In the genomic region with DNA sequence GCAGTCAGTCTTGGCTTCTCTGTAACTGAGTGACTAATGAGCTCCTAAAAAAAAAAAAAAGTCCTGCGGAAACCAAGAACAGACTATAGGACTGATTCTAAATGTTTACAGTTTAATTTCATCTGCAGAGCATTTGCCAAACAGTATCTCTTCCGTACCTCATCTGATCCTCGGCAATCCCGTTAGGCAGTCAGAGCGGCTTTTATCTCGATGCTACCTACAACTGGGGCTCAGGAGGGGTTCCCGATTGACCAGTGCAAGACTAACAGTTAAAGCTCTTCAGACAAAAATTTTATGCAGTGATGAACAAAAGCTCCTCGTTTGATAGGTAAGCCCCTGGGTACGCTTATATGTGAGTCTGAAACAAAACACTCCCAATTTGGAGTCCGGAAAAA, we compare ENCODE assay signal across 1 cellular context.
TF ChIP-seq lines count a peak whose summit lies in the region.

No MANE protein-coding gene starts in this region.

TF ChIP-seq in K562, 482 proteins besides CTCF, POLR2A, EP300 and RAD21 (continued from another document):
- TF ChIP-seq, protein P1, sequence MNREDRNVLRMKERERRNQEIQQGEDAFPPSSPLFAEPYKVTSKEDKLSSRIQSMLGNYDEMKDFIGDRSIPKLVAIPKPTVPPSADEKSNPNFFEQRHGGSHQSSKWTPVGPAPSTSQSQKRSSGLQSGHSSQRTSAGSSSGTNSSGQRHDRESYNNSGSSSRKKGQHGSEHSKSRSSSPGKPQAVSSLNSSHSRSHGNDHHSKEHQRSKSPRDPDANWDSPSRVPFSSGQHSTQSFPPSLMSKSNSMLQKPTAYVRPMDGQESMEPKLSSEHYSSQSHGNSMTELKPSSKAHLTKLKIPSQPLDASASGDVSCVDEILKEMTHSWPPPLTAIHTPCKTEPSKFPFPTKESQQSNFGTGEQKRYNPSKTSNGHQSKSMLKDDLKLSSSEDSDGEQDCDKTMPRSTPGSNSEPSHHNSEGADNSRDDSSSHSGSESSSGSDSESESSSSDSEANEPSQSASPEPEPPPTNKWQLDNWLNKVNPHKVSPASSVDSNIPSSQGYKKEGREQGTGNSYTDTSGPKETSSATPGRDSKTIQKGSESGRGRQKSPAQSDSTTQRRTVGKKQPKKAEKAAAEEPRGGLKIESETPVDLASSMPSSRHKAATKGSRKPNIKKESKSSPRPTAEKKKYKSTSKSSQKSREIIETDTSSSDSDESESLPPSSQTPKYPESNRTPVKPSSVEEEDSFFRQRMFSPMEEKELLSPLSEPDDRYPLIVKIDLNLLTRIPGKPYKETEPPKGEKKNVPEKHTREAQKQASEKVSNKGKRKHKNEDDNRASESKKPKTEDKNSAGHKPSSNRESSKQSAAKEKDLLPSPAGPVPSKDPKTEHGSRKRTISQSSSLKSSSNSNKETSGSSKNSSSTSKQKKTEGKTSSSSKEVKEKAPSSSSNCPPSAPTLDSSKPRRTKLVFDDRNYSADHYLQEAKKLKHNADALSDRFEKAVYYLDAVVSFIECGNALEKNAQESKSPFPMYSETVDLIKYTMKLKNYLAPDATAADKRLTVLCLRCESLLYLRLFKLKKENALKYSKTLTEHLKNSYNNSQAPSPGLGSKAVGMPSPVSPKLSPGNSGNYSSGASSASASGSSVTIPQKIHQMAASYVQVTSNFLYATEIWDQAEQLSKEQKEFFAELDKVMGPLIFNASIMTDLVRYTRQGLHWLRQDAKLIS (CRISPR knock-in tag; IDR thresholded peaks at IDR 0.05) = peak; percentile 65; the same call in 1 of the 2 replicates
- TF ChIP-seq SIN3A (IDR thresholded peaks at IDR 0.05; ENCODE audit: borderline replicate concordance in 2 of 2, control insufficient read depth in 1 of 2, low read depth in 2 of 2, low read length in 2 of 2) = 0 out of 4 replicates have a peak, but pooled peaks of 1 of the 2 experiments have one; percentile 18
- 0 out of 2 replicates have a peak, but pooled peaks have one; percentile 28 for TF ChIP-seq SMARCC2 (IDR thresholded peaks at IDR 0.05; ENCODE audit: low read depth)
- no peak for TF ChIP-seq ZNF311 (CRISPR knock-in tag; IDR thresholded peaks at IDR 0.05)
- TF ChIP-seq NFIC (IDR thresholded peaks at IDR 0.05) = no peak
- no peak for TF ChIP-seq ZEB2 (IDR thresholded peaks at IDR 0.05)
- TF ChIP-seq ARID1B (IDR thresholded peaks at IDR 0.05) = no peak
- TF ChIP-seq NELFE (IDR thresholded peaks at IDR 0.05; ENCODE audit: insufficient read depth, insufficient read length) = no peak
- no peak for TF ChIP-seq CREB1 (IDR thresholded peaks at IDR 0.05)
- TF ChIP-seq CREB1 (CRISPR knock-in tag; IDR thresholded peaks at IDR 0.05) = no peak
- 0 out of 2 replicates have a peak, but pooled peaks have one; percentile 39 for TF ChIP-seq ZNF778 (CRISPR knock-in tag; IDR thresholded peaks at IDR 0.05)
- TF ChIP-seq SMAD2 (IDR thresholded peaks at IDR 0.05; ENCODE audit: low read depth, low read length) = no peak
- TF ChIP-seq, protein P2, sequence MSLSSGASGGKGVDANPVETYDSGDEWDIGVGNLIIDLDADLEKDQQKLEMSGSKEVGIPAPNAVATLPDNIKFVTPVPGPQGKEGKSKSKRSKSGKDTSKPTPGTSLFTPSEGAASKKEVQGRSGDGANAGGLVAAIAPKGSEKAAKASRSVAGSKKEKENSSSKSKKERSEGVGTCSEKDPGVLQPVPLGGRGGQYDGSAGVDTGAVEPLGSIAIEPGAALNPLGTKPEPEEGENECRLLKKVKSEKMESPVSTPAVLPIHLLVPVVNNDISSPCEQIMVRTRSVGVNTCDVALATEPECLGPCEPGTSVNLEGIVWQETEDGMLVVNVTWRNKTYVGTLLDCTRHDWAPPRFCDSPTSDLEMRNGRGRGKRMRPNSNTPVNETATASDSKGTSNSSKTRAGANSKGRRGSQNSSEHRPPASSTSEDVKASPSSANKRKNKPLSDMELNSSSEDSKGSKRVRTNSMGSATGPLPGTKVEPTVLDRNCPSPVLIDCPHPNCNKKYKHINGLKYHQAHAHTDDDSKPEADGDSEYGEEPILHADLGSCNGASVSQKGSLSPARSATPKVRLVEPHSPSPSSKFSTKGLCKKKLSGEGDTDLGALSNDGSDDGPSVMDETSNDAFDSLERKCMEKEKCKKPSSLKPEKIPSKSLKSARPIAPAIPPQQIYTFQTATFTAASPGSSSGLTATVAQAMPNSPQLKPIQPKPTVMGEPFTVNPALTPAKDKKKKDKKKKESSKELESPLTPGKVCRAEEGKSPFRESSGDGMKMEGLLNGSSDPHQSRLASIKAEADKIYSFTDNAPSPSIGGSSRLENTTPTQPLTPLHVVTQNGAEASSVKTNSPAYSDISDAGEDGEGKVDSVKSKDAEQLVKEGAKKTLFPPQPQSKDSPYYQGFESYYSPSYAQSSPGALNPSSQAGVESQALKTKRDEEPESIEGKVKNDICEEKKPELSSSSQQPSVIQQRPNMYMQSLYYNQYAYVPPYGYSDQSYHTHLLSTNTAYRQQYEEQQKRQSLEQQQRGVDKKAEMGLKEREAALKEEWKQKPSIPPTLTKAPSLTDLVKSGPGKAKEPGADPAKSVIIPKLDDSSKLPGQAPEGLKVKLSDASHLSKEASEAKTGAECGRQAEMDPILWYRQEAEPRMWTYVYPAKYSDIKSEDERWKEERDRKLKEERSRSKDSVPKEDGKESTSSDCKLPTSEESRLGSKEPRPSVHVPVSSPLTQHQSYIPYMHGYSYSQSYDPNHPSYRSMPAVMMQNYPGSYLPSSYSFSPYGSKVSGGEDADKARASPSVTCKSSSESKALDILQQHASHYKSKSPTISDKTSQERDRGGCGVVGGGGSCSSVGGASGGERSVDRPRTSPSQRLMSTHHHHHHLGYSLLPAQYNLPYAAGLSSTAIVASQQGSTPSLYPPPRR (CRISPR knock-in tag; IDR thresholded peaks at IDR 0.05; ENCODE audit: borderline replicate concordance) = no peak
- TF ChIP-seq, protein P3, sequence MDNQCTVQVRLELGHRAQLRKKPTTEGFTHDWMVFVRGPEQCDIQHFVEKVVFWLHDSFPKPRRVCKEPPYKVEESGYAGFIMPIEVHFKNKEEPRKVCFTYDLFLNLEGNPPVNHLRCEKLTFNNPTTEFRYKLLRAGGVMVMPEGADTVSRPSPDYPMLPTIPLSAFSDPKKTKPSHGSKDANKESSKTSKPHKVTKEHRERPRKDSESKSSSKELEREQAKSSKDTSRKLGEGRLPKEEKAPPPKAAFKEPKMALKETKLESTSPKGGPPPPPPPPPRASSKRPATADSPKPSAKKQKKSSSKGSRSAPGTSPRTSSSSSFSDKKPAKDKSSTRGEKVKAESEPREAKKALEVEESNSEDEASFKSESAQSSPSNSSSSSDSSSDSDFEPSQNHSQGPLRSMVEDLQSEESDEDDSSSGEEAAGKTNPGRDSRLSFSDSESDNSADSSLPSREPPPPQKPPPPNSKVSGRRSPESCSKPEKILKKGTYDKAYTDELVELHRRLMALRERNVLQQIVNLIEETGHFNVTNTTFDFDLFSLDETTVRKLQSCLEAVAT (IDR thresholded peaks at IDR 0.05) = 0 out of 4 replicates have a peak, but pooled peaks of 1 of the 2 experiments have one; percentile 11
- TF ChIP-seq, protein P4, sequence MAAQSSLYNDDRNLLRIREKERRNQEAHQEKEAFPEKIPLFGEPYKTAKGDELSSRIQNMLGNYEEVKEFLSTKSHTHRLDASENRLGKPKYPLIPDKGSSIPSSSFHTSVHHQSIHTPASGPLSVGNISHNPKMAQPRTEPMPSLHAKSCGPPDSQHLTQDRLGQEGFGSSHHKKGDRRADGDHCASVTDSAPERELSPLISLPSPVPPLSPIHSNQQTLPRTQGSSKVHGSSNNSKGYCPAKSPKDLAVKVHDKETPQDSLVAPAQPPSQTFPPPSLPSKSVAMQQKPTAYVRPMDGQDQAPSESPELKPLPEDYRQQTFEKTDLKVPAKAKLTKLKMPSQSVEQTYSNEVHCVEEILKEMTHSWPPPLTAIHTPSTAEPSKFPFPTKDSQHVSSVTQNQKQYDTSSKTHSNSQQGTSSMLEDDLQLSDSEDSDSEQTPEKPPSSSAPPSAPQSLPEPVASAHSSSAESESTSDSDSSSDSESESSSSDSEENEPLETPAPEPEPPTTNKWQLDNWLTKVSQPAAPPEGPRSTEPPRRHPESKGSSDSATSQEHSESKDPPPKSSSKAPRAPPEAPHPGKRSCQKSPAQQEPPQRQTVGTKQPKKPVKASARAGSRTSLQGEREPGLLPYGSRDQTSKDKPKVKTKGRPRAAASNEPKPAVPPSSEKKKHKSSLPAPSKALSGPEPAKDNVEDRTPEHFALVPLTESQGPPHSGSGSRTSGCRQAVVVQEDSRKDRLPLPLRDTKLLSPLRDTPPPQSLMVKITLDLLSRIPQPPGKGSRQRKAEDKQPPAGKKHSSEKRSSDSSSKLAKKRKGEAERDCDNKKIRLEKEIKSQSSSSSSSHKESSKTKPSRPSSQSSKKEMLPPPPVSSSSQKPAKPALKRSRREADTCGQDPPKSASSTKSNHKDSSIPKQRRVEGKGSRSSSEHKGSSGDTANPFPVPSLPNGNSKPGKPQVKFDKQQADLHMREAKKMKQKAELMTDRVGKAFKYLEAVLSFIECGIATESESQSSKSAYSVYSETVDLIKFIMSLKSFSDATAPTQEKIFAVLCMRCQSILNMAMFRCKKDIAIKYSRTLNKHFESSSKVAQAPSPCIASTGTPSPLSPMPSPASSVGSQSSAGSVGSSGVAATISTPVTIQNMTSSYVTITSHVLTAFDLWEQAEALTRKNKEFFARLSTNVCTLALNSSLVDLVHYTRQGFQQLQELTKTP (IDR thresholded peaks at IDR 0.05; ENCODE audit: low read depth in 1 of 2, partially characterized antibody in 2 of 2) = peak in 1 of 2 experiments; percentile 27
